In the genomic region with DNA sequence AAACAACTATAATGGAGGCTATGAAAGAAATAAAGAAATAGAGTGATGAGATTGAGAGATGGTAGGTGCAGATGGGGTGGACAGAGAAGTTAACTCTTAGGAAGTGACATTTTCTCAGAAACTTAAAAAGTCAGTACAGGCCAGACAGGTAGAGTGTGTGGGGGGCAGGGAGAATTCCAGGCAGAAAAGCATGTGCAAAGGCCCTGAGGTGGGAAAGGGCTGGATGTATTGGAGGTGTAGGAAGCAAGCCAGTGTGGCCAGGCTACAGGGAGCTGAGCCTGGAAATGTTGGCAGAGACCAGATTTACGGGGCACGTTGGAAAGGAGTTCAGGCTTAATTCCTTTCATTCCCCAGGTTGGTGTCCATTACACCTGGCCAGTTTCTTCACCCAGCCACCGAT, we compare ENCODE assay signal across 13 cellular contexts.
A peak's percentile ranks its signal among the peaks of the same experiment; 100 is the strongest.
DNase-seq lines count a peak whose midpoint lies in the region; ATAC-seq and TF ChIP-seq lines count a peak whose summit lies in the region.
"Had no signal": no experiment of that assay in that cellular context is flagged by ENCODE, and none has a peak within 500 bp of the region (broad histone marks: within the 10 kb centered on the region; RNA-seq: fewer than 3 reads in every experiment).

No MANE protein-coding gene starts in this region.

- peaks cover 3% of the 10 kb centered on the region for H3K4me1 Mint-ChIP-seq in WTC11
- peaks cover 10% of the 10 kb centered on the region for H3K4me1 Mint-ChIP-seq in endodermal cell
- H3K4me1 Mint-ChIP-seq in stimulated activated memory B cell treated with anti-CD40 and anti-IgM and Interleukin-4, amounts not matched to agents 10 μg/mL and 1 μg/mL and 100 μg/mL, for 72 hours: no peaks in the 10 kb centered on the region
- H3K4me1 Mint-ChIP-seq: CD14-positive monocyte had no signal

- no peak overlapping the region for H3K4ac ChIP-seq in neuronal stem cell (ENCODE audit: low read length)

- TF ChIP-seq CTCF in HEK293 (tag by site-specific recombination; IDR thresholded peaks at IDR 0.05) (no peak), WTC11 (IDR thresholded peaks at IDR 0.05) (no peak), endodermal cell (conservative IDR thresholded peaks at IDR 0.05) (no peak)

- H3K27me3 Mint-ChIP-seq in WTC11 (ENCODE audit: low read depth) (no peaks in the 10 kb centered on the region), endodermal cell (ENCODE audit: insufficient read depth) (no peaks in the 10 kb centered on the region)
- no peaks in the 10 kb centered on the region for H3K27me3 Mint-ChIP-seq in stimulated activated memory B cell treated with anti-CD40 and anti-IgM and Interleukin-4, amounts not matched to agents 10 μg/mL and 1 μg/mL and 100 μg/mL, for 72 hours

- H2BK120ac ChIP-seq in neuronal stem cell (ENCODE audit: low read depth, low read length): no peak overlapping the region

- H3K4me3 Mint-ChIP-seq in WTC11 (no peak overlapping the region), endodermal cell (no peak overlapping the region)
- H3K4me3 Mint-ChIP-seq in stimulated activated memory B cell treated with anti-CD40 and anti-IgM and Interleukin-4, amounts not matched to agents 10 μg/mL and 1 μg/mL and 100 μg/mL, for 72 hours: no peak overlapping the region
- H3K4me3 Mint-ChIP-seq: CD14-positive monocyte; CD8-positive, alpha-beta T cell had no signal

- DNase-seq in WTC11 (ENCODE audit: low spot score) (no peak), endodermal cell (no peak), neuronal stem cell (ENCODE audit: low spot score) (no peak), DMS114 treated with DMSO at 0.1 percent for 48 hours (lab: John Stamatoyannopoulos, UW; ENCODE audit: unreplicated experiment) (no peak)
- DNase-seq: Caco-2; CD8-positive, alpha-beta T cell; DMS53; GF-D8 had no signal

- H3K18ac ChIP-seq in neuronal stem cell (ENCODE audit: low read length): no peak overlapping the region

- H3K14ac ChIP-seq in neuronal stem cell (ENCODE audit: low read length): no peak overlapping the region

- H3K36me3 Mint-ChIP-seq in WTC11 (peaks cover 6% of the 10 kb centered on the region; the same call in 1 of the 2 replicates), endodermal cell (ENCODE audit: low read depth) (no peaks in the 10 kb centered on the region)
- H3K36me3 Mint-ChIP-seq in stimulated activated memory B cell treated with anti-CD40 and anti-IgM and Interleukin-4, amounts not matched to agents 10 μg/mL and 1 μg/mL and 100 μg/mL, for 72 hours: no peaks in the 10 kb centered on the region
- H3K36me3 Mint-ChIP-seq: CD14-positive monocyte had no signal

- H2AFZ ChIP-seq in neuronal stem cell (ENCODE audit: low read length): peak overlapping the region; percentile 79

- H2BK5ac ChIP-seq in neuronal stem cell (ENCODE audit: low read length): no peak overlapping the region

- WGBS in endodermal cell (ENCODE audit: insufficient coverage in 1 of 2, insufficient read length in 1 of 2), 2 experiments: 97 to 100% methylated on average over 2 to 3 of the region's 3 CpGs
- WGBS in neuronal stem cell (ENCODE audit: extremely low coverage in 2 of 2, insufficient read length in 2 of 2, insufficient replicate concordance in 1 of 2), 2 donors: no CpG with 5 or more reads among the region's 3 CpGs

- no peaks in the 10 kb centered on the region for H3K79me1 ChIP-seq in neuronal stem cell (ENCODE audit: low read depth, low read length)

- no peak overlapping the region for H3K27ac Mint-ChIP-seq in WTC11
- no peak overlapping the region for H3K27ac Mint-ChIP-seq in endodermal cell
- no peak overlapping the region for H3K27ac Mint-ChIP-seq in stimulated activated memory B cell treated with anti-CD40 and anti-IgM and Interleukin-4, amounts not matched to agents 10 μg/mL and 1 μg/mL and 100 μg/mL, for 72 hours
- H3K27ac Mint-ChIP-seq: CD14-positive monocyte; CD8-positive, alpha-beta T cell had no signal

- no peak overlapping the region for H3K23ac ChIP-seq in neuronal stem cell (ENCODE audit: low read depth, low read length, poor library complexity)

- H3K4me1 ChIP-seq in HEK293 (ENCODE audit: control insufficient read depth, insufficient read depth, low read length): no peaks in the 10 kb centered on the region
- no peaks in the 10 kb centered on the region for H3K4me1 ChIP-seq in endodermal cell (ENCODE audit: control insufficient read depth, insufficient read depth, low read length)
- peaks cover 3 to 12% of the 10 kb centered on the region in 2 donors for H3K4me1 ChIP-seq in neuronal stem cell (ENCODE audit: control insufficient read depth in 2 of 2, insufficient read depth in 1 of 2, low read depth in 1 of 2, low read length in 2 of 2)
- H3K4me1 ChIP-seq: Caco-2 had no signal

- H4K91ac ChIP-seq in neuronal stem cell (ENCODE audit: low read depth, low read length, poor library complexity): no peak overlapping the region

- CTCF ChIA-PET in HEK293 (lab: Yijun Ruan, JAX) (no interaction called here), WTC11 (lab: Charles Lee) (interaction anchor here (1.4 to 1.7 kb wide), 2 partner anchors 99 to 333 kb away, joined by 3 to 4 read pairs; no protein-coding TSS in a partner anchor)

- H3K4me2 ChIP-seq in neuronal stem cell (ENCODE audit: insufficient read depth, low read length, poor library complexity, severe bottlenecking): no peak overlapping the region

- H3K36me3 ChIP-seq in HEK293 (ENCODE audit: control insufficient read depth in 2 of 2, insufficient read depth in 1 of 2, low read length in 2 of 2) (no peaks in the 10 kb centered on the region), endodermal cell (ENCODE audit: control insufficient read depth, insufficient read depth, low read length) (no peaks in the 10 kb centered on the region), neuronal stem cell (replicated peaks in 1 of 2; ENCODE audit: control insufficient read depth in 2 of 2, insufficient read depth in 2 of 2, low read length in 2 of 2) (no peaks in the 10 kb centered on the region)

- H2BK15ac ChIP-seq in neuronal stem cell (ENCODE audit: low read length): no peak overlapping the region

- no peak for ATAC-seq in WTC11
- no peak for ATAC-seq in stimulated activated memory B cell treated with anti-CD40 and anti-IgM and Interleukin-4, amounts not matched to agents 10 μg/mL and 1 μg/mL and 100 μg/mL, for 72 hours
- ATAC-seq: CD8-positive, alpha-beta T cell; HCT116 had no signal

- H3K9me3 Mint-ChIP-seq in WTC11 (peaks cover 5% of the 10 kb centered on the region; the same call in 1 of the 2 replicates), endodermal cell (peaks cover 2% of the 10 kb centered on the region)
- H3K9me3 Mint-ChIP-seq in stimulated activated memory B cell treated with anti-CD40 and anti-IgM and Interleukin-4, amounts not matched to agents 10 μg/mL and 1 μg/mL and 100 μg/mL, for 72 hours: peaks cover 6% of the 10 kb centered on the region
- H3K9me3 Mint-ChIP-seq: CD8-positive, alpha-beta T cell had no signal

- H3K9me3 ChIP-seq in HEK293 (ENCODE audit: control insufficient read depth, insufficient read depth, low read depth, low read length) (no peaks in the 10 kb centered on the region), endodermal cell (ENCODE audit: control insufficient read depth, low read length) (no peaks in the 10 kb centered on the region), neuronal stem cell (replicated peaks in 1 of 2; ENCODE audit: control insufficient read depth in 2 of 2, insufficient read depth in 1 of 2, low read depth in 1 of 2, low read length in 2 of 2) (peaks cover 0 to 3% of the 10 kb centered on the region in 2 donors)
- H3K9me3 ChIP-seq: Caco-2 had no signal

- H3K27ac ChIP-seq in HEK293 (ENCODE audit: extremely low read depth, low read depth, low read length) (no peak overlapping the region), endodermal cell (ENCODE audit: low read depth, low read length) (peak overlapping the region; percentile 91), neuronal stem cell (replicated peaks; ENCODE audit: low read length) (no peak overlapping the region)
- H3K27ac ChIP-seq: HL-60 had no signal

- no peak overlapping the region for H2BK12ac ChIP-seq in neuronal stem cell (ENCODE audit: low read length)

- no peak overlapping the region for H4K8ac ChIP-seq in neuronal stem cell (ENCODE audit: low read depth, low read length)

- no peak overlapping the region for H2AK5ac ChIP-seq in neuronal stem cell (ENCODE audit: low read depth, low read length)

- H3K4me3 ChIP-seq in HEK293 (ENCODE audit: low read depth, low read length) (no peak overlapping the region), endodermal cell (ENCODE audit: low read length) (no peak overlapping the region), neuronal stem cell (ENCODE audit: low read length in 2 of 2) (peak overlapping the region in 1 of 2 donors; percentile 4)

- POLR2A ChIA-PET in HEK293 (lab: Yijun Ruan, JAX): no interaction called here
- POLR2A ChIA-PET in WTC11 (lab: Charles Lee): no interaction called here

- H3K27me3 ChIP-seq in endodermal cell (ENCODE audit: control insufficient read depth, insufficient read depth, low read length, poor library complexity, severe bottlenecking) (no peaks in the 10 kb centered on the region), neuronal stem cell (ENCODE audit: control insufficient read depth in 3 of 3, insufficient read depth in 3 of 3, low read depth in 1 of 3, low read length in 3 of 3) (no peaks in the 10 kb centered on the region)

- no peak overlapping the region for H3K9ac ChIP-seq in endodermal cell (ENCODE audit: extremely low read depth, low read length, poor library complexity, severe bottlenecking)
- no peak overlapping the region for H3K9ac ChIP-seq in neuronal stem cell (ENCODE audit: low read depth, low read length, poor library complexity)

TF ChIP-seq in HEK293, 187 proteins besides CTCF, POLR2A, EP300 and RAD21:
- TF ChIP-seq ZNF623 (tag by site-specific recombination; IDR thresholded peaks at IDR 0.05) (peak; percentile 52), ZNF132 (tag by site-specific recombination; IDR thresholded peaks at IDR 0.05; ENCODE audit: borderline replicate concordance) (no peak)

TF ChIP-seq in WTC11, 78 proteins besides CTCF, POLR2A, EP300 and RAD21:
- TF ChIP-seq NR1H2 (CRISPR knock-in tag; IDR thresholded peaks at IDR 0.05): no peak
- 0 out of 2 replicates have a peak, but pooled peaks have one; percentile 22 for TF ChIP-seq GTF2I (CRISPR knock-in tag; conservative IDR thresholded peaks at IDR 0.05)
- TF ChIP-seq, protein P1, sequence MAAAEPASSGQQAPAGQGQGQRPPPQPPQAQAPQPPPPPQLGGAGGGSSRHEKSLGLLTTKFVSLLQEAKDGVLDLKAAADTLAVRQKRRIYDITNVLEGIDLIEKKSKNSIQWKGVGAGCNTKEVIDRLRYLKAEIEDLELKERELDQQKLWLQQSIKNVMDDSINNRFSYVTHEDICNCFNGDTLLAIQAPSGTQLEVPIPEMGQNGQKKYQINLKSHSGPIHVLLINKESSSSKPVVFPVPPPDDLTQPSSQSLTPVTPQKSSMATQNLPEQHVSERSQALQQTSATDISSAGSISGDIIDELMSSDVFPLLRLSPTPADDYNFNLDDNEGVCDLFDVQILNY (CRISPR knock-in tag; IDR thresholded peaks at IDR 0.05): no peak
